In genomic region chr2:40036241-40036640, GRCh38 we compare ENCODE assay signal across 28 cellular contexts.
"Had no signal": no experiment of that assay in that cellular context is flagged by ENCODE, and none has a peak within 500 bp of the region (broad histone marks: within the 10 kb centered on the region; RNA-seq: fewer than 3 reads in every experiment).

No MANE protein-coding gene starts in this region.

- H3K36me3 ChIP-seq: WERI-Rb-1 had no signal

- ATAC-seq: activated CD8-positive, alpha-beta memory T cell treated with anti-CD3 and anti-CD28 coated beads, Interleukin-2, amount 10 ng/mL, durations not matched to agents 7 days and 5 days; activated naive CD8-positive, alpha-beta T cell treated with anti-CD3 and anti-CD28 coated beads, Interleukin-2, amount 50 U/mL, for 24 hours had no signal

- DNase-seq: activated CD4-positive, alpha-beta memory T cell treated with anti-CD3 and anti-CD28 coated beads, Interleukin-2, amount 10 ng/mL, durations not matched to agents 7 days and 5 days; activated CD4-positive, alpha-beta T cell treated with anti-CD3 and anti-CD28 coated beads for 1 hour; activated CD4-positive, alpha-beta T cell treated with anti-CD3 and anti-CD28 coated beads for 48 hours; activated CD4-positive, CD25-positive, alpha-beta regulatory T cell; activated CD8-positive, alpha-beta memory T cell treated with anti-CD3 and anti-CD28 coated beads for 24 hours; activated CD8-positive, alpha-beta memory T cell treated with anti-CD3 and anti-CD28 coated beads, Interleukin-2, amount 10 ng/mL, durations not matched to agents 7 days and 5 days; activated CD8-positive, alpha-beta memory T cell treated with anti-CD3 and anti-CD28 coated beads, Interleukin-2, amount 50 U/mL, for 48 hours; activated effector memory CD4-positive, alpha-beta T cell treated with Interleukin-2 at 50 U/mL for 16 hours; activated naive CD4-positive, alpha-beta T cell treated with anti-CD3 and anti-CD28 coated beads, Interleukin-2, amount 10 ng/mL, durations not matched to agents 7 days and 5 days; activated naive CD8-positive, alpha-beta T cell treated with anti-CD3 and anti-CD28 coated beads, Interleukin-2, amount 50 U/mL, for 24 hours; activated T-cell treated with anti-CD3 and anti-CD28 coated beads, Interleukin-2, amount 50 U/mL, for 48 hours; anterior cingulate cortex; central memory CD4-positive, alpha-beta T cell; NCI-H1092 treated with DMSO at 0.1 percent for 48 hours; NCI-H1417; NCI-H146; NCI-H187; NCI-H2029 treated with DMSO at 0.1 percent for 48 hours; NCI-H2107; NCI-H2171; NCI-H510A; NCI-H526; NCI-H748 treated with DMSO at 0.1 percent for 48 hours; NK-92 treated with Interleukin-12 subunit alpha and Interleukin-12 subunit beta, amount 100 ng/mL, for 24 hours; OCI-M1; Right ventricle myocardium superior; T1000; WERI-Rb-1 had no signal

- H3K27ac ChIP-seq: WERI-Rb-1 had no signal
